In genomic region chr9:70553718-70554673, GRCh38 we compare ENCODE assay signal across 10 cellular contexts.
DNase-seq lines count a peak whose midpoint lies in the region; ATAC-seq and TF ChIP-seq lines count a peak whose summit lies in the region.
"Had no signal": no experiment of that assay in that cellular context is flagged by ENCODE, and none has a peak within 500 bp of the region (broad histone marks: within the 10 kb centered on the region; RNA-seq: fewer than 3 reads in every experiment).

No MANE protein-coding gene starts in this region.

- H3K4me3 Mint-ChIP-seq in GM23338: peak overlapping the region; percentile 39; the same call in 1 of the 3 replicates
- no peak overlapping the region for H3K4me3 Mint-ChIP-seq in activated CD4-positive, alpha-beta T cell treated with anti-CD3 and anti-CD28 coated beads, Interleukin-2, amount 10 ng/mL, durations not matched to agents 7 days and 5 days

- no peaks in the 10 kb centered on the region for H4K20me1 ChIP-seq in GM23338 (replicated peaks; ENCODE audit: insufficient read depth)

- DNase-seq in GM23338 (ENCODE audit: low spot score): peak; percentile 73
- peak; percentile 40 for DNase-seq in amniotic epithelial cell (ENCODE audit: low read depth)
- no peak for DNase-seq in left ventricle myocardium superior
- DNase-seq in renal cortical epithelial cell (ENCODE audit: low read depth): peak; percentile 91
- no peak for DNase-seq in MV-4-11 (lab: John Stamatoyannopoulos, UW)
- no peak for DNase-seq in activated CD4-positive, alpha-beta T cell treated with anti-CD3 and anti-CD28 coated beads, Interleukin-2, amount 10 ng/mL, durations not matched to agents 7 days and 5 days
- DNase-seq: small intestine, tibial artery had no signal

- H3K4me2 ChIP-seq in GM23338: peak overlapping the region; percentile 55

- no peak for TF ChIP-seq CTCF in GM23338 (conservative IDR thresholded peaks at IDR 0.05; ENCODE audit: low read depth in 2 of 2)

- H3F3A ChIP-seq in GM23338 (replicated peaks; ENCODE audit: low read depth): no peaks in the 10 kb centered on the region

- H3K4me3 ChIP-seq in GM23338: no peak overlapping the region
- H3K4me3 ChIP-seq: tibial artery had no signal

- ATAC-seq in GM23338 (peak; percentile 89), left ventricle myocardium superior (peak; percentile 90), HG03045 (IDR thresholded peaks at IDR 0.05; ENCODE audit: unreplicated experiment) (no peak), GM21526 (IDR thresholded peaks at IDR 0.05; ENCODE audit: low FRiP score, unreplicated experiment) (no peak)

- H3K36me3 ChIP-seq in GM23338 (ENCODE audit: insufficient read depth): no peaks in the 10 kb centered on the region
- H3K36me3 ChIP-seq: tibial artery had no signal

- peaks cover 20% of the 10 kb centered on the region for H3K4me1 ChIP-seq in GM23338 (ENCODE audit: insufficient read depth)

- CTCF ChIA-PET in activated CD4-positive, alpha-beta T cell treated with anti-CD3 and anti-CD28 coated beads, Interleukin-2, amount 10 ng/mL, durations not matched to agents 7 days and 5 days (lab: Charles Lee): interaction anchor here (0.8 to 1.8 kb wide), 3 partner anchors 14 to 162 kb away, joined by 3 to 6 read pairs (median 3); no protein-coding TSS in a partner anchor

- H3K79me2 ChIP-seq in GM23338 (replicated peaks; ENCODE audit: insufficient read depth): no peaks in the 10 kb centered on the region

- intact Hi-C loops in left ventricle myocardium superior (cut with micrococcal nuclease): no loop called here

- H3K9me2 ChIP-seq in GM23338 (ENCODE audit: insufficient read depth): peaks cover 16% of the 10 kb centered on the region

- H3K9me3 Mint-ChIP-seq in GM23338: no peaks in the 10 kb centered on the region
- H3K9me3 Mint-ChIP-seq in activated CD4-positive, alpha-beta T cell treated with anti-CD3 and anti-CD28 coated beads, Interleukin-2, amount 10 ng/mL, durations not matched to agents 7 days and 5 days: peaks cover 9% of the 10 kb centered on the region

- H3K27me3 Mint-ChIP-seq in GM23338 (ENCODE audit: insufficient read depth, low read depth, poor library complexity): no peaks in the 10 kb centered on the region
- no peaks in the 10 kb centered on the region for H3K27me3 Mint-ChIP-seq in activated CD4-positive, alpha-beta T cell treated with anti-CD3 and anti-CD28 coated beads, Interleukin-2, amount 10 ng/mL, durations not matched to agents 7 days and 5 days

- POLR2A ChIA-PET in activated CD4-positive, alpha-beta T cell treated with anti-CD3 and anti-CD28 coated beads, Interleukin-2, amount 10 ng/mL, durations not matched to agents 7 days and 5 days (lab: Charles Lee): no interaction called here

- H3K36me3 Mint-ChIP-seq in GM23338 (ENCODE audit: low read depth): no peaks in the 10 kb centered on the region; the same call in 2 of the 3 replicates
- H3K36me3 Mint-ChIP-seq in activated CD4-positive, alpha-beta T cell treated with anti-CD3 and anti-CD28 coated beads, Interleukin-2, amount 10 ng/mL, durations not matched to agents 7 days and 5 days (ENCODE audit: low read depth): no peaks in the 10 kb centered on the region

- peak overlapping the region; percentile 50; the same call in 1 of the 2 replicates for H2AFZ ChIP-seq in GM23338

- peak overlapping the region; percentile 86 for H3K27ac Mint-ChIP-seq in GM23338
- H3K27ac Mint-ChIP-seq in activated CD4-positive, alpha-beta T cell treated with anti-CD3 and anti-CD28 coated beads, Interleukin-2, amount 10 ng/mL, durations not matched to agents 7 days and 5 days: no peak overlapping the region

- peak overlapping the region; percentile 92 for H3K27ac ChIP-seq in GM23338 (ENCODE audit: low read depth)

- H3K27me3 ChIP-seq in GM23338 (ENCODE audit: insufficient read depth): no peaks in the 10 kb centered on the region
- H3K27me3 ChIP-seq: tibial artery had no signal

- peaks cover 31% of the 10 kb centered on the region for H3K4me1 Mint-ChIP-seq in GM23338
- H3K4me1 Mint-ChIP-seq in activated CD4-positive, alpha-beta T cell treated with anti-CD3 and anti-CD28 coated beads, Interleukin-2, amount 10 ng/mL, durations not matched to agents 7 days and 5 days: peaks cover 8% of the 10 kb centered on the region

TF ChIP-seq in GM23338, 12 proteins besides CTCF, POLR2A, EP300 and RAD21 (continues in another document):
- TF ChIP-seq ZNF331 (CRISPR knock-in tag; IDR thresholded peaks at IDR 0.05; ENCODE audit: low read depth) (no peak), POLR2AphosphoS5 (IDR thresholded peaks at IDR 0.05; ENCODE audit: low read depth) (no peak), JUNB (IDR thresholded peaks at IDR 0.05; ENCODE audit: unreplicated experiment) (no peak), ZNF462 (CRISPR knock-in tag; IDR thresholded peaks at IDR 0.05) (no peak; the same call in none of the 2 replicates), CREB1 (CRISPR knock-in tag; IDR thresholded peaks at IDR 0.05; ENCODE audit: low read depth) (no peak), STAT1 (IDR thresholded peaks at IDR 0.05; ENCODE audit: unreplicated experiment) (no peak), ETS1 (IDR thresholded peaks at IDR 0.05) (no peak), NANOG (IDR thresholded peaks at IDR 0.05; ENCODE audit: borderline replicate concordance) (no peak), EZH2phosphoT487 (IDR thresholded peaks at IDR 0.05; ENCODE audit: unreplicated experiment) (no peak)

Comparison
In these comparisons a context has a peak if more than half of its experiments do, and no peak if none do; other contexts are left out.
1. ATAC-seq: peak in GM23338 (single experiment) and left ventricle myocardium superior (single experiment); none in HG03045 (single experiment) and GM21526 (single experiment).
2. DNase-seq: peak in GM23338 (single experiment), amniotic epithelial cell (single experiment) and renal cortical epithelial cell (single experiment); none in left ventricle myocardium superior (single experiment), MV-4-11 (single experiment) and activated CD4-positive, alpha-beta T cell treated with anti-CD3 and anti-CD28 coated beads, Interleukin-2, amount 10 ng/mL, durations not matched to agents 7 days and 5 days (single experiment).